Comparison of ENCODE assay signal across 11 cellular contexts in the genomic region with DNA sequence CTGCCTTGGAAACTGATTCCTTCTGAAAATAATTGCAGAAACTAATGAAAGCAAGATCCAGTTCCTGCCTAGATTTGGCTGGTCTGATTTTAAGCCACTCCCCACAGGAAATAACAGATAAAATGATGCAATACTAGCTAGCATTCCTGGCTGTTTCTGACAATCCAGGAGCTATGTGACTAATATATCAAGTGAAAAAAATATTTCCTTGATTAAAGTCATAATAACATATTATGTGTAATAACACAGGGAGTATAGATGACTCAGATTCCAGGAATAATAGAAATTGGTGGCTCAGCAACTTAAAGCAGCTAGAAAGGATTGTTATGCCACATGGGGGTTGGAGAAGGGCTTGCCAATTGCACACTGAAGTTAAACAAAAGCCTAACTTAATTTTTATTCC.
DNase-seq lines count a peak whose midpoint lies in the region; ATAC-seq, FAIRE-seq and TF ChIP-seq lines count a peak whose summit lies in the region.
"Had no signal": no experiment of that assay in that cellular context is flagged by ENCODE, and none has a peak within 500 bp of the region (broad histone marks: within the 10 kb centered on the region; RNA-seq: fewer than 3 reads in every experiment).

No MANE protein-coding gene starts in this region.

- H3K36me3 ChIP-seq in body of pancreas (replicated peaks in 1 of 2; ENCODE audit: insufficient read depth in 1 of 2, low read depth in 2 of 2) (no peaks in the 10 kb centered on the region), keratinocyte (ENCODE audit: control insufficient read depth in 2 of 2, extremely low read depth in 1 of 2, insufficient read depth in 2 of 2, low read length in 2 of 2) (no peaks in the 10 kb centered on the region), transverse colon (no peaks in the 10 kb centered on the region)
- H3K36me3 ChIP-seq: tibial nerve had no signal

- no peaks in the 10 kb centered on the region for H3K79me2 ChIP-seq in keratinocyte (ENCODE audit: control insufficient read depth, insufficient read depth, low read length)

- no peaks in the 10 kb centered on the region for H3K36me3 Mint-ChIP-seq in activated naive CD4-positive, alpha-beta T cell treated with anti-CD3 and anti-CD28 coated beads for 36 hours (ENCODE audit: low read depth)

- FAIRE-seq in keratinocyte (lab: Jason Lieb, UNC): peak; percentile 75

- CTCF ChIA-PET in activated naive CD4-positive, alpha-beta T cell treated with anti-CD3 and anti-CD28 coated beads for 36 hours (lab: Charles Lee): no interaction called here

- ATAC-seq in body of pancreas (peak; percentile 85), GM18520 (IDR thresholded peaks at IDR 0.05; ENCODE audit: unreplicated experiment) (no peak)

- H3K9me1 ChIP-seq in keratinocyte (ENCODE audit: control insufficient read depth, extremely low read depth, insufficient read depth, low read length): no peaks in the 10 kb centered on the region

- in situ Hi-C loops in transverse colon (cut with MboI; ENCODE audit: low pct_ligation_motif_present in 1 of 4, low pct_unique_long_range_greater_than_20kb in 1 of 4, low sequenced_read_pairs in 3 of 4): no loop called here

- no peak overlapping the region for H2AFZ ChIP-seq in keratinocyte (ENCODE audit: control insufficient read depth, low read length)

- intact Hi-C loops in body of pancreas (cut with DNase I): no loop called here
- intact Hi-C loops in transverse colon (cut with DNase I; ENCODE audit: low total_unique reads): no loop called here
- intact Hi-C loops in activated naive CD4-positive, alpha-beta T cell treated with anti-CD3 and anti-CD28 coated beads for 36 hours (cut with micrococcal nuclease): no loop called here

- H3K27ac ChIP-seq in body of pancreas: peak overlapping the region in 3 of 4 donors; percentile 37 to 76 (median 69)
- H3K27ac ChIP-seq in keratinocyte (ENCODE audit: control insufficient read depth, insufficient read depth, low read length): peak overlapping the region; percentile 68
- peak overlapping the region; percentile 8 to 61 (median 46) for H3K27ac ChIP-seq in transverse colon
- H3K27ac ChIP-seq: 22Rv1 had no signal

- no peak overlapping the region for H3K9ac ChIP-seq in keratinocyte (ENCODE audit: control insufficient read depth, extremely low read depth, insufficient read depth, low read length)

- H3K4me1 ChIP-seq in body of pancreas (peaks cover 5% of the 10 kb centered on the region), keratinocyte (ENCODE audit: control insufficient read depth, extremely low read depth, insufficient read depth, low read length) (peaks cover 14% of the 10 kb centered on the region), transverse colon (peaks cover 0 to 8% (median 0%) of the 10 kb centered on the region in 4 donors)

- no peaks in the 10 kb centered on the region for H3K27me3 ChIP-seq in body of pancreas
- no peaks in the 10 kb centered on the region for H3K27me3 ChIP-seq in keratinocyte (ENCODE audit: control insufficient read depth, extremely low read depth, insufficient read depth, low read length)
- H3K27me3 ChIP-seq in transverse colon: no peaks in the 10 kb centered on the region
- H3K27me3 ChIP-seq: tibial nerve had no signal

- no peaks in the 10 kb centered on the region for H3K9me3 Mint-ChIP-seq in activated naive CD4-positive, alpha-beta T cell treated with anti-CD3 and anti-CD28 coated beads for 36 hours

- no peaks in the 10 kb centered on the region for H3K27me3 Mint-ChIP-seq in activated naive CD4-positive, alpha-beta T cell treated with anti-CD3 and anti-CD28 coated beads for 36 hours (ENCODE audit: low read depth)

- H3K4me3 ChIP-seq in body of pancreas (no peak overlapping the region), keratinocyte (ENCODE audit: control insufficient read depth in 2 of 3, extremely low read depth in 1 of 3, insufficient read depth in 2 of 3, low read depth in 1 of 3, low read length in 3 of 3) (no peak overlapping the region), transverse colon (no peak overlapping the region)
- H3K4me3 ChIP-seq: tibial nerve had no signal

- H3K4me1 Mint-ChIP-seq in activated naive CD4-positive, alpha-beta T cell treated with anti-CD3 and anti-CD28 coated beads for 36 hours (ENCODE audit: low read depth): peaks cover 2% of the 10 kb centered on the region

- dilution Hi-C loops in keratinocyte (cut with MboI; ENCODE audit: extremely low pct_ligation_motif_present, low sequenced_read_pairs): no loop called here

- DNase-seq in DMS 273 (lab: John Stamatoyannopoulos, UW; ENCODE audit: unreplicated experiment): peak; percentile 37
- no peak for DNase-seq in DMS 273 treated with DMSO at 0.1 percent for 48 hours (lab: John Stamatoyannopoulos, UW)
- DNase-seq in body of pancreas: peak in 1 of 4 donors; percentile 25
- peak; percentile 70 for DNase-seq in keratinocyte (ENCODE audit: low read depth, low spot score)
- no peak for DNase-seq in transverse colon
- no peak for DNase-seq in activated naive CD4-positive, alpha-beta T cell treated with anti-CD3 and anti-CD28 coated beads for 36 hours
- DNase-seq in Kasumi-1 (lab: John Stamatoyannopoulos, UW): no peak
- DNase-seq: activated CD4-positive, CD25-positive, alpha-beta regulatory T cell had no signal

- no peak for TF ChIP-seq EP300 in transverse colon (IDR thresholded peaks at IDR 0.05; ENCODE audit: low read depth)

- H3K4me2 ChIP-seq in keratinocyte (ENCODE audit: control insufficient read depth, extremely low read depth, insufficient read depth, low read depth, low read length): peak overlapping the region; percentile 42

- no peak overlapping the region for H3K27ac Mint-ChIP-seq in activated naive CD4-positive, alpha-beta T cell treated with anti-CD3 and anti-CD28 coated beads for 36 hours

- H3K9me3 ChIP-seq in body of pancreas (no peaks in the 10 kb centered on the region), keratinocyte (ENCODE audit: control insufficient read depth, low read depth, low read length) (no peaks in the 10 kb centered on the region), transverse colon (no peaks in the 10 kb centered on the region)
- H3K9me3 ChIP-seq: tibial nerve had no signal

- no peak for TF ChIP-seq CTCF in body of pancreas (IDR thresholded peaks at IDR 0.05)
- no peak for TF ChIP-seq CTCF in keratinocyte (optimal IDR thresholded peaks at IDR 0.05 in 1 of 3, IDR thresholded peaks at IDR 0.05 in 1 of 3, conservative IDR thresholded peaks at IDR 0.05 in 1 of 3; ENCODE audit: extremely low read depth in 1 of 3, insufficient read depth in 2 of 3, low read length in 3 of 3)
- no peak for TF ChIP-seq CTCF in transverse colon (IDR thresholded peaks at IDR 0.05)

- no peaks in the 10 kb centered on the region for H4K20me1 ChIP-seq in keratinocyte (ENCODE audit: control insufficient read depth, extremely low read depth, insufficient read depth, low read length)

- no peak for TF ChIP-seq POLR2A in body of pancreas (IDR thresholded peaks at IDR 0.05)
- no peak for TF ChIP-seq POLR2A in transverse colon (IDR thresholded peaks at IDR 0.05)

- H3K4me3 Mint-ChIP-seq in activated naive CD4-positive, alpha-beta T cell treated with anti-CD3 and anti-CD28 coated beads for 36 hours: no peak overlapping the region

Comparison
In these comparisons a context has a peak if more than half of its experiments do, and no peak if none do; other contexts are left out.
1. DNase-seq: peak in DMS 273 (single experiment) and keratinocyte (single experiment); none in DMS 273 treated with DMSO at 0.1 percent for 48 hours (single experiment), transverse colon (single experiment), activated naive CD4-positive, alpha-beta T cell treated with anti-CD3 and anti-CD28 coated beads for 36 hours (single experiment) and Kasumi-1 (0 of 2).
2. Peak in every context shown above with its lines, with median percentiles within 50 percentile points of each other: H3K27ac ChIP-seq.